ENCODE assay signal across 14 cellular contexts in the genomic region with DNA sequence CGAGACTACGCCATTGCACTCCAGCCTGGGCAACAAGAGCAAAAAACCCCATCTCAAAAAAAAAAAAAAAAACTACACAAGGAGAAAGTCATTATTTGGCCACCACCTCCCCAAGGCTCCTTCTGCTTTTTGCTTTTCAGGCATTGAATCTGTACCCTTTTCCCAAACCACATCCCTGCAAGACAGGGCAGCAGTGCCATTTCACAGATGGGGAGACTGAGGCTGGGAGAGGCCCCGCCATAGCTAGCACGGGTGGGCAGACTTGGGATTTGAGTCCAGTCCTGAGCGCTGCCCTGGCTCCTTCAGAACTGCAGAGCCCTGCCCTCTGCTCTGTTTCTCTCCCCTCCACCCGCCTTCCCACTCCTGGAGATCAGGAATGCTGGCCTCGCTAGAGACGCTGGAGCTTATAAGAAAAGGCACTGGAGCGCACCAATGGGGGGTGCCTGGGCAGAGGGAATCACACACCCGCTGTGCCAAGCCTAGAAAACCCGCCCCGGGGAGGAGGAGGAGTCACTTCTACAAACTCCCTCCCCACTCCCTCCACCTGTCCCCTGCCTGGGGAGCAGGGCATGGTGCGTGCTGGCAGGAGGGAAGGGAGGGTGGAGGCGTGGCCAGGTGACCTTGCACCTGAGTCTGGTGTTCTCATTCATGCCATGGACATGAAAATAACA. TPM values are rescaled to one million over a fixed set of nuclear protein-coding genes. Genes with fewer than 3 reads are reported as not detected.
DNase-seq lines count a peak whose midpoint lies in the region; ATAC-seq and TF ChIP-seq lines count a peak whose summit lies in the region.
"Had no signal": no experiment of that assay in that cellular context is flagged by ENCODE, and none has a peak within 500 bp of the region (broad histone marks: within the 10 kb centered on the region; RNA-seq: fewer than 3 reads in every experiment).

No MANE protein-coding gene starts in this region.

- WGBS in SK-N-SH (ENCODE audit: low lambda C conversion rate), result 29% methylated on average over 12 of the region's 14 CpGs
- 33 to 40% methylated on average over 11 to 14 of the region's 14 CpGs for WGBS in tibial nerve, 2 donors
- WGBS in trophoblast cell (ENCODE audit: extremely low coverage, insufficient coverage, insufficient read length), result no CpG with 5 or more reads among the region's 14 CpGs

- no peak overlapping the region for H3K23ac ChIP-seq in trophoblast cell (ENCODE audit: low read length)

- no peaks in the 10 kb centered on the region for H3K79me2 ChIP-seq in SK-N-SH (ENCODE audit: insufficient read depth)
- no peaks in the 10 kb centered on the region for H3K79me2 ChIP-seq in trophoblast cell (ENCODE audit: control insufficient read depth, insufficient read depth, low read length, poor library complexity)

- no peak overlapping the region for H2AK5ac ChIP-seq in trophoblast cell (ENCODE audit: low read length)

- no peak overlapping the region for H3K4ac ChIP-seq in trophoblast cell (ENCODE audit: low read depth, low read length)

- no peak overlapping the region for H3K18ac ChIP-seq in trophoblast cell (ENCODE audit: low read length)

- H3K9me3 ChIP-seq in SK-N-SH (no peaks in the 10 kb centered on the region), lower lobe of right lung (no peaks in the 10 kb centered on the region), tibial nerve (peaks cover 0 to 16% (median 0%) of the 10 kb centered on the region in 4 donors), trophoblast cell (ENCODE audit: insufficient read depth, low read depth, low read length) (peaks cover 1% of the 10 kb centered on the region)
- H3K9me3 ChIP-seq: thoracic aorta had no signal

- no peak overlapping the region for H3K9ac ChIP-seq in SK-N-SH
- no peak overlapping the region for H3K9ac ChIP-seq in trophoblast cell (ENCODE audit: low read length)

- H3K4me2 ChIP-seq in SK-N-SH (no peak overlapping the region), trophoblast cell (ENCODE audit: low read length) (no peak overlapping the region)

- no peak for TF ChIP-seq RAD21 in SK-N-SH (IDR thresholded peaks at IDR 0.05; ENCODE audit: low read length)

- no peak overlapping the region for H4K12ac ChIP-seq in trophoblast cell (ENCODE audit: low read depth, low read length)

- peak; percentile 68 to 69 for ATAC-seq in lower lobe of right lung
- ATAC-seq: activated CD8-positive, alpha-beta T cell treated with anti-CD3 and anti-CD28 coated beads, Interleukin-2, amount 10 ng/mL, durations not matched to agents 7 days and 5 days had no signal

- H3K27me3 ChIP-seq in SK-N-SH (ENCODE audit: insufficient read depth) (peaks cover 13% of the 10 kb centered on the region), lower lobe of right lung (ENCODE audit: low read depth) (peaks cover 23% of the 10 kb centered on the region), tibial nerve (peaks cover 3 to 56% of the 10 kb centered on the region in 2 donors), trophoblast cell (ENCODE audit: insufficient read depth, low read length) (no peaks in the 10 kb centered on the region)

- no peaks in the 10 kb centered on the region for H3K36me3 ChIP-seq in SK-N-SH (replicated peaks in 1 of 2; ENCODE audit: control insufficient read depth in 1 of 2, insufficient read depth in 2 of 2, low read length in 1 of 2)
- H3K36me3 ChIP-seq in lower lobe of right lung, result no peaks in the 10 kb centered on the region
- H3K36me3 ChIP-seq in tibial nerve, result no peaks in the 10 kb centered on the region
- H3K36me3 ChIP-seq in trophoblast cell (ENCODE audit: control insufficient read depth in 1 of 2, insufficient read depth in 2 of 2, low read length in 2 of 2), result peaks cover 2 to 6% of the 10 kb centered on the region in 2 experiments
- H3K36me3 ChIP-seq: thoracic aorta had no signal

- peaks cover 4% of the 10 kb centered on the region for H3K79me1 ChIP-seq in trophoblast cell (ENCODE audit: low read length)

- CTCF ChIA-PET in SK-N-SH (lab: Yijun Ruan, JAX), result interaction anchor here (1.0 to 1.4 kb wide), 3 partner anchors 14 to 34 kb away, joined by 3 to 5 read pairs (median 3); a partner anchor contains a TSS

- no peak overlapping the region for H2BK12ac ChIP-seq in trophoblast cell (ENCODE audit: low read length)

- no peak overlapping the region for H3K14ac ChIP-seq in trophoblast cell (ENCODE audit: low read length)

- no peak overlapping the region for H2BK5ac ChIP-seq in trophoblast cell (ENCODE audit: low read depth, low read length, poor library complexity)

- H4K8ac ChIP-seq in trophoblast cell (ENCODE audit: low read depth, low read length), result no peak overlapping the region

- H2AFZ ChIP-seq in SK-N-SH (ENCODE audit: low read depth) (no peak overlapping the region), trophoblast cell (ENCODE audit: insufficient read depth, low read length, poor library complexity) (no peak overlapping the region)

- peak; percentile 33 for DNase-seq in EH (ENCODE audit: low read depth)
- peak; percentile 89 for DNase-seq in NCI-H2029 (lab: John Stamatoyannopoulos, UW)
- peak; percentile 39 for DNase-seq in SK-N-SH
- DNase-seq in lower lobe of right lung, result peak; percentile 68
- DNase-seq in tibial nerve (ENCODE audit: low spot score in 2 of 2), result no peak
- DNase-seq in trophoblast cell, result no peak
- DNase-seq in NCI-H446 (lab: John Stamatoyannopoulos, UW), result no peak
- no peak for DNase-seq in activated effector memory CD4-positive, alpha-beta T cell treated with anti-CD3 and anti-CD28 coated beads, Interleukin-2, amount 50 U/mL, for 16 hours
- DNase-seq: activated CD8-positive, alpha-beta T cell treated with anti-CD3 and anti-CD28 coated beads, Interleukin-2, amount 10 ng/mL, durations not matched to agents 7 days and 5 days; CD4-positive, alpha-beta memory T cell; stimulated activated CD4-positive, alpha-beta T cell treated with anti-CD3 and anti-CD28 coated beads, Interleukin-4, amount 100 ng/mL, for 24 hours had no signal

- H2BK120ac ChIP-seq in trophoblast cell (ENCODE audit: insufficient read depth, low read length, poor library complexity), result no peak overlapping the region

- no peaks in the 10 kb centered on the region for H4K20me1 ChIP-seq in SK-N-SH (ENCODE audit: insufficient read depth)

- no peak overlapping the region for H3K4me3 ChIP-seq in SK-N-SH (ENCODE audit: low read depth in 2 of 2, low read length in 1 of 2)
- no peak overlapping the region for H3K4me3 ChIP-seq in lower lobe of right lung
- H3K4me3 ChIP-seq in tibial nerve, result no peak overlapping the region
- no peak overlapping the region for H3K4me3 ChIP-seq in trophoblast cell (ENCODE audit: low read depth, low read length)
- H3K4me3 ChIP-seq: thoracic aorta had no signal

- peaks cover 0 to 2% of the 10 kb centered on the region in 2 experiments; a peak in 1 of 4 replicates for H3K4me1 ChIP-seq in SK-N-SH (ENCODE audit: control insufficient read depth in 1 of 2, insufficient read depth in 2 of 2, low read depth in 1 of 2, low read length in 1 of 2)
- H3K4me1 ChIP-seq in lower lobe of right lung, result peaks cover 15% of the 10 kb centered on the region
- H3K4me1 ChIP-seq in tibial nerve, result peaks cover 0 to 18% (median 2%) of the 10 kb centered on the region in 4 donors
- peaks cover 8 to 16% of the 10 kb centered on the region in 2 experiments for H3K4me1 ChIP-seq in trophoblast cell (ENCODE audit: control insufficient read depth in 1 of 2, insufficient read depth in 2 of 2, low read length in 2 of 2)

- intact Hi-C loops in lower lobe of right lung (cut with DNase I), result no loop called here

- H3F3A ChIP-seq in SK-N-SH (replicated peaks; ENCODE audit: insufficient read depth), result no peaks in the 10 kb centered on the region

- TF ChIP-seq EP300 in SK-N-SH (IDR thresholded peaks at IDR 0.05; ENCODE audit: borderline replicate concordance in 1 of 2, low read depth in 1 of 2, low read length in 1 of 2) (no peak), tibial nerve (IDR thresholded peaks at IDR 0.05) (no peak)

- H3K9me2 ChIP-seq in SK-N-SH, result no peaks in the 10 kb centered on the region

- H4K91ac ChIP-seq in trophoblast cell (ENCODE audit: low read depth, low read length), result no peak overlapping the region

- H3K27ac ChIP-seq in SK-N-SH (ENCODE audit: low read depth in 2 of 2, low read length in 1 of 2) (no peak overlapping the region), lower lobe of right lung (no peak overlapping the region), tibial nerve (no peak overlapping the region), trophoblast cell (ENCODE audit: low read depth, low read length) (no peak overlapping the region)
- H3K27ac ChIP-seq: thoracic aorta had no signal

- TF ChIP-seq CTCF in SK-N-SH (IDR thresholded peaks at IDR 0.05), result no peak
- no peak for TF ChIP-seq CTCF in lower lobe of right lung (IDR thresholded peaks at IDR 0.05)
- TF ChIP-seq CTCF in tibial nerve (IDR thresholded peaks at IDR 0.05), result no peak

- TF ChIP-seq POLR2A in tibial nerve (IDR thresholded peaks at IDR 0.05), result no peak

- POLR2A ChIA-PET in SK-N-SH (lab: Yijun Ruan, JAX), result no interaction called here

TF ChIP-seq in SK-N-SH, 30 proteins besides CTCF, POLR2A, EP300 and RAD21 (continues in another document):
- no peak for TF ChIP-seq MXI1 (IDR thresholded peaks at IDR 0.05; ENCODE audit: low read depth, low read length)

RNA-seq across cellular contexts. Expression of a gene that starts 17.6 kb away (rescaled TPM):
- 0.24 and 0.36 TPM in 2 replicates for polyA plus RNA-seq in SK-N-SH (2012; rRNA removed)
- polyA plus RNA-seq in SK-N-SH (2012; cell fraction: cytosol; rRNA removed), result 0.18 and 0.28 TPM in 2 replicates
- 0.49 and 1.0 TPM in 2 replicates for polyA plus RNA-seq in SK-N-SH (2012; cell fraction: nucleus; rRNA removed)
- 34.4 TPM for total RNA-seq in lower lobe of right lung
- under 1 TPM in 3 of 4 donors, not detected in 1; 0.21 to 0.90 (median 0.22) TPM for total RNA-seq in tibial nerve
- polyA plus RNA-seq in trophoblast cell (2013), result 117 and 137 TPM in 2 replicates
- total RNA-seq: endothelial cell of umbilical vein, neural crest cell had no signal

RNA-seq across cellular contexts. Expression of a gene that starts 25.5 kb away (rescaled TPM):
- polyA plus RNA-seq in SK-N-SH (2012; rRNA removed), result 6.9 and 12.3 TPM in 2 replicates
- polyA plus RNA-seq in SK-N-SH (2012; cell fraction: cytosol; rRNA removed), result 4.4 and 6.9 TPM in 2 replicates
- 12.2 and 15.0 TPM in 2 replicates for polyA plus RNA-seq in SK-N-SH (2012; cell fraction: nucleus; rRNA removed)
- total RNA-seq in lower lobe of right lung (43.6 TPM), tibial nerve (10 to 100 TPM; 23.0 to 37.2 (median 24.9) TPM)
- polyA plus RNA-seq in trophoblast cell (2013), result 36.1 and 36.6 TPM in 2 replicates

RNA-seq across cellular contexts. Expression of a gene that starts 35.7 kb away (rescaled TPM):
- polyA plus RNA-seq in SK-N-SH (2012; rRNA removed), result 10.6 and 13.0 TPM in 2 replicates
- polyA plus RNA-seq in SK-N-SH (2012; cell fraction: cytosol; rRNA removed), result 2.6 and 6.4 TPM in 2 replicates
- 48.0 and 59.2 TPM in 2 replicates for polyA plus RNA-seq in SK-N-SH (2012; cell fraction: nucleus; rRNA removed)
- 18.2 TPM for total RNA-seq in lower lobe of right lung
- 10 to 100 TPM; 21.6 to 51.0 (median 34.7) TPM for total RNA-seq in tibial nerve
- 26.2 and 27.1 TPM in 2 replicates for polyA plus RNA-seq in trophoblast cell (2013)

RNA-seq across cellular contexts. Expression of a gene that starts 36.7 kb away (rescaled TPM):
- 103 and 125 TPM in 2 replicates for polyA plus RNA-seq in SK-N-SH (2012; rRNA removed)
- polyA plus RNA-seq in SK-N-SH (2012; cell fraction: cytosol; rRNA removed), result 80.3 and 87.6 TPM in 2 replicates
- 48.1 and 90.0 TPM in 2 replicates for polyA plus RNA-seq in SK-N-SH (2012; cell fraction: nucleus; rRNA removed)
- total RNA-seq in lower lobe of right lung, result 59.4 TPM
- total RNA-seq in tibial nerve, result 100 to 1,000 TPM in 1 of 4 donors, 10 to 100 TPM in 3; 44.1 to 111 (median 59.2) TPM
- 39.6 and 39.9 TPM in 2 replicates for polyA plus RNA-seq in trophoblast cell (2013)

RNA-seq across cellular contexts. Expression of a gene that starts 46.3 kb away (rescaled TPM):
- polyA plus RNA-seq in SK-N-SH (2012; rRNA removed), result not detected in 2 replicates
- polyA plus RNA-seq in SK-N-SH (2012; cell fraction: cytosol; rRNA removed), result not detected in 2 replicates
- polyA plus RNA-seq in SK-N-SH (2012; cell fraction: nucleus; rRNA removed), result not detected in 2 replicates
- total RNA-seq in lower lobe of right lung, result not detected
- not detected for total RNA-seq in tibial nerve
- polyA plus RNA-seq in trophoblast cell (2013), result not detected in 2 replicates
- total RNA-seq: activated CD8-positive, alpha-beta T cell treated with anti-CD3 and anti-CD28 coated beads, Interleukin-2, amount 10 ng/mL, durations not matched to agents 7 days and 5 days; CD4-positive, alpha-beta memory T cell; endothelial cell of umbilical vein; neural crest cell; thoracic aorta had no signal
- polyA plus RNA-seq: CD4-positive, alpha-beta memory T cell; endothelial cell of umbilical vein had no signal

Comparison
In these comparisons a context has a peak if more than half of its experiments do, and no peak if none do; other contexts are left out.
1. DNase-seq: peak in EH (single experiment), NCI-H2029 (single experiment), SK-N-SH (single experiment) and lower lobe of right lung (single experiment); none in tibial nerve (0 of 2), trophoblast cell (0 of 2), NCI-H446 (0 of 2) and activated effector memory CD4-positive, alpha-beta T cell treated with anti-CD3 and anti-CD28 coated beads, Interleukin-2, amount 50 U/mL, for 16 hours (single experiment).
2. RNA of a gene that starts 17.6 kb away (total RNA-seq): 34.4 TPM in lower lobe of right lung (single experiment); 0.21 to 0.90 TPM in tibial nerve; every median in the first group is over 10 times any median in the second.